ENCODE assay signal across 12 cellular contexts in the genomic region with DNA sequence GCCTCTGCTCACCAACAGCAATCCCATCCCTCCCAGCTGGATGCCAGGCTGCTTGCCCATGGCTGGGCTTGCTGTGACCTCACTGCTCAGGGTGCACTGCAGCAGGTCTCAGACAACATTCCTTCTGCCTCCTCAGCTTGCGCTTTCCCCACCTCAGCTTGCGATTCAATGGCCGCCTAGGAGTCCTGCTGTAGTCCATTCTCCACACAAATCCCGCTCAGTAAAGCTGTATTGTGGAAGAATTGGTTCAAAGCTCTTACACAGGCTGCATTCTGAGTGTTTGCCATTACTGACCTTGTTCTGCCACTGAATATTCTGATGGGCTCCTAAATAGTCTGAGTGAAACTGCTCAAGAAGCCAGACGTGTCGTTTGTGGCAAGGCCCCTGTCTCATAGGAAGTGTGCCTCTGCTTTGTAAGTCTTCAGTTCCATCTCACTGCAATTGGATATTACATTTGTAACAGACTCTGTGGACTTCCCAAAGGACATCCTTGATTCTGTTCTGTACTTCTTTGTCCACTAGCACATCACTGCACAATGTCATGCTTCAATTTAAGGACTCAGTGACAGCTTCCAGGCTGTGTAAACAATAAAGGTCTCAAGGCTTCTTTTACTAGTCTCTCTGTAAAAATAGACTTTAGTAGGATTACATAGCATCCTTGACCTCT. TPM values are rescaled to one million over a fixed set of nuclear protein-coding genes. Genes with fewer than 3 reads are reported as not detected.
DNase-seq lines count a peak whose midpoint lies in the region; ATAC-seq and TF ChIP-seq lines count a peak whose summit lies in the region.
"Had no signal": no experiment of that assay in that cellular context is flagged by ENCODE, and none has a peak within 500 bp of the region (broad histone marks: within the 10 kb centered on the region; RNA-seq: fewer than 3 reads in every experiment).

No MANE protein-coding gene starts in this region.

- H3K36me3 Mint-ChIP-seq in endodermal cell (ENCODE audit: low read depth) = peaks cover 20% of the 10 kb centered on the region

- CTCF ChIA-PET in IMR-90 (lab: Yijun Ruan, JAX) (no interaction called here), mammary epithelial cell (lab: Charles Lee; ENCODE audit: low non-redundant PET) (no interaction called here)

- no peak overlapping the region for H3K56ac ChIP-seq in IMR-90 (ENCODE audit: extremely low read depth, insufficient read depth, low read length)

- no peak overlapping the region for H3K4me2 ChIP-seq in IMR-90 (ENCODE audit: low read depth, low read length)
- H3K4me2 ChIP-seq in neuronal stem cell (ENCODE audit: insufficient read depth, low read length, poor library complexity, severe bottlenecking) = no peak overlapping the region
- H3K4me2 ChIP-seq in mammary epithelial cell (ENCODE audit: insufficient read depth, low read depth, low read length) = no peak overlapping the region

- H3K9ac ChIP-seq in IMR-90 (ENCODE audit: low read depth, low read length) (no peak overlapping the region), endodermal cell (ENCODE audit: extremely low read depth, low read length, poor library complexity, severe bottlenecking) (no peak overlapping the region), neuronal stem cell (ENCODE audit: low read depth, low read length, poor library complexity) (no peak overlapping the region), mammary epithelial cell (ENCODE audit: insufficient read depth, low read length) (no peak overlapping the region)

- H3K23ac ChIP-seq in IMR-90 (ENCODE audit: low read depth, low read length) = no peak overlapping the region
- no peak overlapping the region for H3K23ac ChIP-seq in neuronal stem cell (ENCODE audit: low read depth, low read length, poor library complexity)

- no peak overlapping the region for H3K18ac ChIP-seq in IMR-90 (ENCODE audit: low read depth, low read length)
- H3K18ac ChIP-seq in neuronal stem cell (ENCODE audit: low read length) = no peak overlapping the region

- no peak overlapping the region for H4K5ac ChIP-seq in IMR-90 (ENCODE audit: low read depth, low read length)

- BruUV-seq in IMR-90 (replicated peaks; lab: Mats Ljungman, UMichigan) (no TSS peak), mammary epithelial cell (replicated peaks; lab: Mats Ljungman, UMichigan) (no TSS peak)

- DNase-seq in GM12865 (ENCODE audit: low read depth) (peak; percentile 48), IMR-90 (peak; percentile 9), endodermal cell (peak; percentile 56), neuronal stem cell (ENCODE audit: low spot score) (peak; percentile 46), mammary epithelial cell (no peak), NCI-H2029 (lab: John Stamatoyannopoulos, UW) (no peak), GM19240 (ENCODE audit: insufficient read length, low spot score) (no peak)
- DNase-seq: amniotic stem cell; immature natural killer cell; NCI-H2171 treated with DMSO at 0.1 percent for 48 hours; stimulated activated CD4-positive, alpha-beta T cell treated with anti-CD3 and anti-CD28 coated beads, Interleukin-4, amount 100 ng/mL, for 1 hour had no signal

- H3K9me3 Mint-ChIP-seq in endodermal cell = peaks cover 18% of the 10 kb centered on the region
- H3K9me3 Mint-ChIP-seq: immature natural killer cell had no signal

- H3K4me3 ChIP-seq in GM12865 (ENCODE audit: low read depth, low read length) = no peak overlapping the region
- H3K4me3 ChIP-seq in IMR-90 (ENCODE audit: insufficient read depth, low read depth, low read length) = no peak overlapping the region
- no peak overlapping the region for H3K4me3 ChIP-seq in endodermal cell (ENCODE audit: low read length)
- peak overlapping the region in 1 of 2 donors; percentile 30 for H3K4me3 ChIP-seq in neuronal stem cell (ENCODE audit: low read length in 2 of 2)
- H3K4me3 ChIP-seq in mammary epithelial cell (replicated peaks in 1 of 3; ENCODE audit: insufficient read depth in 1 of 3, low read depth in 2 of 3, low read length in 3 of 3) = no peak overlapping the region

- no peak overlapping the region for H2AK5ac ChIP-seq in IMR-90 (ENCODE audit: low read depth, low read length)
- H2AK5ac ChIP-seq in neuronal stem cell (ENCODE audit: low read depth, low read length) = no peak overlapping the region

- in situ Hi-C loops in IMR-90 (cut with MboI; ENCODE audit: low sequenced_read_pairs) = no loop called here
- in situ Hi-C loops in mammary epithelial cell (cut with MboI; ENCODE audit: low sequenced_read_pairs in 2 of 2) = no loop called here

- H4K20me1 ChIP-seq in IMR-90 (ENCODE audit: insufficient read depth, low read length) = peaks cover 5% of the 10 kb centered on the region; the same call in 1 of the 2 replicates
- H4K20me1 ChIP-seq in mammary epithelial cell (ENCODE audit: insufficient read depth, low read length) = no peaks in the 10 kb centered on the region

- no peaks in the 10 kb centered on the region for H3K27me3 Mint-ChIP-seq in endodermal cell (ENCODE audit: insufficient read depth)

- ATAC-seq in IMR-90 (ENCODE audit: low read depth) (peak; percentile 56), GM18870 (IDR thresholded peaks at IDR 0.05; ENCODE audit: unreplicated experiment) (no peak)

- H3K4me1 ChIP-seq in IMR-90 (ENCODE audit: control insufficient read depth, insufficient read depth, low read length) (peaks cover 8% of the 10 kb centered on the region), endodermal cell (ENCODE audit: control insufficient read depth, insufficient read depth, low read length) (no peaks in the 10 kb centered on the region), neuronal stem cell (ENCODE audit: control insufficient read depth in 2 of 2, insufficient read depth in 1 of 2, low read depth in 1 of 2, low read length in 2 of 2) (peaks cover 5 to 17% of the 10 kb centered on the region in 2 donors), mammary epithelial cell (ENCODE audit: insufficient read depth, low read length) (no peaks in the 10 kb centered on the region)

- H3K4ac ChIP-seq in IMR-90 (ENCODE audit: low read depth, low read length) = no peak overlapping the region
- H3K4ac ChIP-seq in neuronal stem cell (ENCODE audit: low read length) = no peak overlapping the region

- no peak overlapping the region for H3K14ac ChIP-seq in IMR-90 (replicated peaks; ENCODE audit: low read depth, low read length)
- H3K14ac ChIP-seq in neuronal stem cell (ENCODE audit: low read length) = no peak overlapping the region

- WGBS in IMR-90 (ENCODE audit: extremely low coverage in 2 of 2, insufficient read length in 1 of 2), 2 experiments = 76% methylated on average over 2 of the region's 6 CpGs; no CpG with 5 or more reads in 1 of the 2 experiments
- WGBS in endodermal cell (ENCODE audit: insufficient coverage in 1 of 2, insufficient read length in 1 of 2), 2 experiments = 65 to 84% methylated on average over 5 to 6 of the region's 6 CpGs
- WGBS in neuronal stem cell (ENCODE audit: extremely low coverage in 2 of 2, insufficient read length in 2 of 2, insufficient replicate concordance in 1 of 2), 2 donors = no CpG with 5 or more reads among the region's 6 CpGs
- WGBS in mammary epithelial cell (ENCODE audit: low coverage, missing lambda C conversion rate) = 94% methylated on average over 6 of the region's 6 CpGs

- dilution Hi-C loops in IMR-90 (cut with HindIII; ENCODE audit: low sequenced_read_pairs, unreplicated experiment) = no loop called here
- dilution Hi-C loops in mammary epithelial cell (cut with HindIII; ENCODE audit: low sequenced_read_pairs) = no loop called here

- H3K9me1 ChIP-seq in IMR-90 (ENCODE audit: insufficient read depth, low read length) = peaks cover 5% of the 10 kb centered on the region

- no peak overlapping the region for H2BK12ac ChIP-seq in neuronal stem cell (ENCODE audit: low read length)

- H3K27me3 ChIP-seq in IMR-90 (ENCODE audit: control insufficient read depth, insufficient read depth, low read length) = no peaks in the 10 kb centered on the region
- H3K27me3 ChIP-seq in endodermal cell (ENCODE audit: control insufficient read depth, insufficient read depth, low read length, poor library complexity, severe bottlenecking) = no peaks in the 10 kb centered on the region
- no peaks in the 10 kb centered on the region for H3K27me3 ChIP-seq in neuronal stem cell (ENCODE audit: control insufficient read depth in 3 of 3, insufficient read depth in 3 of 3, low read depth in 1 of 3, low read length in 3 of 3)
- H3K27me3 ChIP-seq in mammary epithelial cell (ENCODE audit: insufficient read depth, low read length) = no peaks in the 10 kb centered on the region

- H3K4me3 Mint-ChIP-seq in endodermal cell = no peak overlapping the region
- H3K4me3 Mint-ChIP-seq: immature natural killer cell had no signal

- H3K36me3 ChIP-seq in IMR-90 (ENCODE audit: control insufficient read depth, insufficient read depth, low read length) (no peaks in the 10 kb centered on the region), endodermal cell (ENCODE audit: control insufficient read depth, insufficient read depth, low read length) (peaks cover 13% of the 10 kb centered on the region), neuronal stem cell (replicated peaks in 1 of 2; ENCODE audit: control insufficient read depth in 2 of 2, insufficient read depth in 2 of 2, low read length in 2 of 2) (peaks cover 0 to 19% of the 10 kb centered on the region in 2 donors), mammary epithelial cell (ENCODE audit: insufficient read depth, low read length) (peaks cover 5% of the 10 kb centered on the region)

- H2BK15ac ChIP-seq in IMR-90 (ENCODE audit: low read depth, low read length) (no peak overlapping the region), neuronal stem cell (ENCODE audit: low read length) (no peak overlapping the region)

- H3K27ac Mint-ChIP-seq in endodermal cell = peak overlapping the region; percentile 31

- peaks cover 12% of the 10 kb centered on the region for H3K79me2 ChIP-seq in mammary epithelial cell (ENCODE audit: insufficient read depth, low read length)

- H3K4me1 Mint-ChIP-seq in endodermal cell = peaks cover 6% of the 10 kb centered on the region
- H3K4me1 Mint-ChIP-seq: immature natural killer cell had no signal

- no peak overlapping the region for H2BK120ac ChIP-seq in IMR-90 (ENCODE audit: low read depth, low read length)
- no peak overlapping the region for H2BK120ac ChIP-seq in neuronal stem cell (ENCODE audit: low read depth, low read length)

- H3K79me1 ChIP-seq in IMR-90 (ENCODE audit: low read depth in 1 of 2, low read length in 2 of 2) (peaks cover 14 to 23% of the 10 kb centered on the region in 2 experiments), neuronal stem cell (ENCODE audit: low read depth, low read length) (no peaks in the 10 kb centered on the region)

- H2BK20ac ChIP-seq in IMR-90 (ENCODE audit: low read depth, low read length) = no peak overlapping the region

- TF ChIP-seq CTCF in GM12865 (IDR thresholded peaks at IDR 0.05; ENCODE audit: insufficient read depth, low read depth, low read length, missing control alignments) (no peak), IMR-90 (conservative IDR thresholded peaks at IDR 0.05; ENCODE audit: low read depth, low read length) (no peak), endodermal cell (conservative IDR thresholded peaks at IDR 0.05) (no peak), mammary epithelial cell (conservative IDR thresholded peaks at IDR 0.05 in 1 of 2, IDR thresholded peaks at IDR 0.05 in 1 of 2; ENCODE audit: extremely low read depth in 1 of 2, insufficient read depth in 1 of 2, low read depth in 1 of 2, low read length in 2 of 2) (no peak)

- H3K9me3 ChIP-seq in IMR-90 (ENCODE audit: control insufficient read depth, insufficient read depth, low read length) (no peaks in the 10 kb centered on the region), endodermal cell (ENCODE audit: control insufficient read depth, low read length) (peaks cover 7% of the 10 kb centered on the region), neuronal stem cell (replicated peaks in 1 of 2; ENCODE audit: control insufficient read depth in 2 of 2, insufficient read depth in 1 of 2, low read depth in 1 of 2, low read length in 2 of 2) (peaks cover 0 to 3% of the 10 kb centered on the region in 2 donors), mammary epithelial cell (replicated peaks; ENCODE audit: insufficient read depth, low read length) (no peaks in the 10 kb centered on the region)

- H2AK9ac ChIP-seq in IMR-90 (replicated peaks; ENCODE audit: low read depth, low read length, poor library complexity) = peak overlapping the region; percentile 12

- intact Hi-C loops in IMR-90 (cut with micrococcal nuclease) = loop anchor here (10.0 kb wide), 1 partner anchor 357 kb away; a partner anchor contains a TSS
- intact Hi-C loops in mammary epithelial cell (cut with micrococcal nuclease) = loop anchor here (5.0 to 10.0 kb wide), 2 partner anchors 125 to 547 kb away; no protein-coding TSS in a partner anchor

- H3K27ac ChIP-seq in IMR-90 (ENCODE audit: insufficient read depth, low read length) (no peak overlapping the region), endodermal cell (ENCODE audit: low read depth, low read length) (peak overlapping the region; percentile 97), neuronal stem cell (replicated peaks; ENCODE audit: low read length) (peak overlapping the region; percentile 20), mammary epithelial cell (ENCODE audit: insufficient read depth, low read depth, low read length) (no peak overlapping the region)

- H2AFZ ChIP-seq in IMR-90 (replicated peaks; ENCODE audit: low read length, poor library complexity) (no peak overlapping the region), neuronal stem cell (ENCODE audit: low read length) (peak overlapping the region; percentile 68), mammary epithelial cell (ENCODE audit: low read depth, low read length) (no peak overlapping the region)

- TF ChIP-seq POLR2A in IMR-90 (IDR thresholded peaks at IDR 0.05; ENCODE audit: low read depth, low read length) = no peak

- H4K91ac ChIP-seq in IMR-90 (ENCODE audit: insufficient read depth, low read depth, low read length) (no peak overlapping the region), neuronal stem cell (ENCODE audit: low read depth, low read length, poor library complexity) (no peak overlapping the region)

- no peak overlapping the region for H4K8ac ChIP-seq in IMR-90 (ENCODE audit: low read depth in 2 of 2, low read length in 2 of 2)
- H4K8ac ChIP-seq in neuronal stem cell (ENCODE audit: low read depth, low read length) = no peak overlapping the region

- no peak for TF ChIP-seq RAD21 in IMR-90 (IDR thresholded peaks at IDR 0.05; ENCODE audit: low read length)

- POLR2A ChIA-PET in IMR-90 (lab: Charles Lee; ENCODE audit: unreplicated experiment) = no interaction called here

- H2BK5ac ChIP-seq in IMR-90 (ENCODE audit: low read depth, low read length, poor library complexity, severe bottlenecking) (no peak overlapping the region), neuronal stem cell (ENCODE audit: low read length) (no peak overlapping the region)

RNA-seq across cellular contexts. Expression of a gene that starts 49.8 kb away (rescaled TPM):
- total RNA-seq in IMR-90 (2012; rRNA removed) (16.8 and 35.8 TPM in 2 replicates), endodermal cell (10 to 100 TPM; 20.3 to 32.2 TPM), mammary epithelial cell (10 to 100 TPM; 21.7 to 23.0 TPM)
- polyA plus RNA-seq in IMR-90 (2012; rRNA removed) (6.5 and 6.9 TPM in 2 replicates), mammary epithelial cell (8.7 TPM)
- 1.2 and 1.5 TPM in 2 replicates for polyA plus RNA-seq in IMR-90 (2012; cell fraction: cytosol; rRNA removed)
- 0.91 and 5.9 TPM in 2 replicates for polyA plus RNA-seq in IMR-90 (2012; cell fraction: nucleus; rRNA removed; ENCODE audit: low replicate concordance)
- polyA plus RNA-seq in endodermal cell (2013, experiment 1 of 2) = 17.0 TPM
- polyA plus RNA-seq in endodermal cell (2013, experiment 2 of 2) = 16.1 TPM
- polyA plus RNA-seq in neuronal stem cell (2013, experiment 1 of 2) = 5.1 TPM
- polyA plus RNA-seq in neuronal stem cell (2013, experiment 2 of 2) = 5.1 TPM
- polyA minus RNA-seq in mammary epithelial cell = 5.0 TPM

Comparison
In these comparisons a context has a peak if more than half of its experiments do, and no peak if none do; other contexts are left out.
1. DNase-seq: peak in GM12865 (single experiment), IMR-90 (single experiment), endodermal cell (single experiment) and neuronal stem cell (single experiment); none in mammary epithelial cell (single experiment), NCI-H2029 (single experiment) and GM19240 (single experiment).
2. H3K27ac ChIP-seq: peak in endodermal cell (single experiment) and neuronal stem cell (single experiment); none in IMR-90 (single experiment) and mammary epithelial cell (single experiment).